24 cellular contexts compared by ENCODE assay signal in genomic region chr10:132840698-132841097, GRCh38. TPM values are rescaled to one million over a fixed set of nuclear protein-coding genes. Genes with fewer than 3 reads are reported as not detected.
"Had no signal": no experiment of that assay in that cellular context is flagged by ENCODE, and none has a peak within 500 bp of the region (broad histone marks: within the 10 kb centered on the region; RNA-seq: fewer than 3 reads in every experiment).

No MANE protein-coding gene starts in this region.

- DNase-seq: IMR-90, Karpas-422, KG1, MG63, NCI-H1092, NCI-H1105 treated with DMSO at 0.1 percent for 48 hours, NCI-H1417 treated with DMSO at 0.1 percent for 48 hours, NCI-H146, NCI-H1694 treated with DMSO at 0.1 percent for 48 hours, NCI-H1930, NCI-H2081 treated with DMSO at 0.1 percent for 48 hours, NCI-H2171, NCI-H226, NCI-H446, NCI-H510A, NCI-H524 treated with DMSO at 0.1 percent for 48 hours, NCI-H69, NCI-H774, RPMI8226, SHP77, SK-N-SH had no signal

- H3K36me3 ChIP-seq: MG63 had no signal

- H3K27me3 ChIP-seq: MG63 had no signal

- H3K4me3 ChIP-seq: MG63 had no signal

- ATAC-seq: HepG2 had no signal

RNA-seq across cellular contexts. Expression of gene NKX6-2, which starts 54.8 kb away (rescaled TPM):
- total RNA-seq: HepG2, HT1080, IMR-90, SK-MEL-5 had no signal
- polyA plus RNA-seq: HepG2, IMR-90, SK-N-SH had no signal
